ENCODE assay signal across 10 cellular contexts in genomic region chr5:77718934-77719610, GRCh38. TPM values are rescaled to one million over a fixed set of nuclear protein-coding genes. Genes with fewer than 3 reads are reported as not detected.
DNase-seq lines count a peak whose midpoint lies in the region; ATAC-seq, FAIRE-seq and TF ChIP-seq lines count a peak whose summit lies in the region.
"Had no signal": no experiment of that assay in that cellular context is flagged by ENCODE, and none has a peak within 500 bp of the region (broad histone marks: within the 10 kb centered on the region; RNA-seq: fewer than 3 reads in every experiment).

No MANE protein-coding gene starts in this region.

- H3K9me3 Mint-ChIP-seq in activated naive CD8-positive, alpha-beta T cell treated with anti-CD3 and anti-CD28 coated beads, Interleukin-2, amount 50 U/mL, for 24 hours, result no peaks in the 10 kb centered on the region

- ATAC-seq in GM21381 (IDR thresholded peaks at IDR 0.05; ENCODE audit: unreplicated experiment) (peak; percentile 70), HG03108 (IDR thresholded peaks at IDR 0.05; ENCODE audit: unreplicated experiment) (peak; percentile 60)
- ATAC-seq in activated naive CD8-positive, alpha-beta T cell treated with anti-CD3 and anti-CD28 coated beads, Interleukin-2, amount 50 U/mL, for 24 hours, result peak; percentile 52

- no TSS peak for BruUV-seq in A673 (replicated peaks; lab: Mats Ljungman, UMichigan)

- no peak overlapping the region for H3K4me3 Mint-ChIP-seq in activated naive CD8-positive, alpha-beta T cell treated with anti-CD3 and anti-CD28 coated beads, Interleukin-2, amount 50 U/mL, for 24 hours

- FAIRE-seq in GM18507 (lab: Jason Lieb, UNC), result peak; percentile 70

- no peaks in the 10 kb centered on the region for H3K27me3 Mint-ChIP-seq in activated naive CD8-positive, alpha-beta T cell treated with anti-CD3 and anti-CD28 coated beads, Interleukin-2, amount 50 U/mL, for 24 hours

- no peaks in the 10 kb centered on the region for H3K27me3 ChIP-seq in A673 (replicated peaks; ENCODE audit: insufficient read depth, low read depth, low read length, poor library complexity)
- H3K27me3 ChIP-seq: brain microvascular endothelial cell had no signal

- intact Hi-C loops in A673 (cut with micrococcal nuclease; ENCODE audit: unreplicated experiment), result no loop called here

- DNase-seq in GM18507 (ENCODE audit: extremely low spot score, insufficient read length, low read depth), result peak; percentile 3
- no peak for DNase-seq in activated naive CD8-positive, alpha-beta T cell treated with anti-CD3 and anti-CD28 coated beads, Interleukin-2, amount 50 U/mL, for 24 hours
- DNase-seq in kidney tubule cell (ENCODE audit: low spot score), result no peak
- no peak for DNase-seq in AG08396 (ENCODE audit: low spot score)
- DNase-seq in A673 (ENCODE audit: low spot score), result no peak
- DNase-seq: brain microvascular endothelial cell, NCI-H1105 had no signal

- H3K4me3 ChIP-seq in A673 (ENCODE audit: low read depth, low read length, poor library complexity, severe bottlenecking), result no peak overlapping the region
- H3K4me3 ChIP-seq: skin epidermis had no signal

- no peak for TF ChIP-seq CTCF in A673 (conservative IDR thresholded peaks at IDR 0.05; ENCODE audit: low read depth, low read length)

- H3K4me1 Mint-ChIP-seq in activated naive CD8-positive, alpha-beta T cell treated with anti-CD3 and anti-CD28 coated beads, Interleukin-2, amount 50 U/mL, for 24 hours, result peaks cover 21% of the 10 kb centered on the region

- H3K36me3 ChIP-seq in A673 (ENCODE audit: insufficient read depth, low read length, poor library complexity, severe bottlenecking), result no peaks in the 10 kb centered on the region
- H3K36me3 ChIP-seq: brain microvascular endothelial cell had no signal

- H3K4me1 ChIP-seq in A673 (ENCODE audit: insufficient read depth, low read length, poor library complexity, severe bottlenecking), result peaks cover 4% of the 10 kb centered on the region

- H3K27ac ChIP-seq in A673 (ENCODE audit: low read depth, low read length, poor library complexity, severe bottlenecking), result no peak overlapping the region
- H3K27ac ChIP-seq: brain microvascular endothelial cell, skin epidermis had no signal

- CTCF ChIA-PET in A673 (lab: Charles Lee), result no interaction called here

- POLR2A ChIA-PET in A673 (lab: Charles Lee; ENCODE audit: low non-redundant PET), result no interaction called here

- H3K27ac Mint-ChIP-seq in activated naive CD8-positive, alpha-beta T cell treated with anti-CD3 and anti-CD28 coated beads, Interleukin-2, amount 50 U/mL, for 24 hours, result peak overlapping the region; percentile 67

- H3K9me3 ChIP-seq in A673 (ENCODE audit: low read depth, low read length, poor library complexity, severe bottlenecking), result no peaks in the 10 kb centered on the region

- H3K36me3 Mint-ChIP-seq in activated naive CD8-positive, alpha-beta T cell treated with anti-CD3 and anti-CD28 coated beads, Interleukin-2, amount 50 U/mL, for 24 hours (ENCODE audit: low read depth), result peaks cover 20% of the 10 kb centered on the region

RNA-seq across cellular contexts. Expression of gene TBCA, which starts 57.1 kb away (rescaled TPM):
- total RNA-seq in A673 (2021), result 288 and 297 TPM in 2 replicates
